ENCODE assay signal across 8 cellular contexts in the genomic region with DNA sequence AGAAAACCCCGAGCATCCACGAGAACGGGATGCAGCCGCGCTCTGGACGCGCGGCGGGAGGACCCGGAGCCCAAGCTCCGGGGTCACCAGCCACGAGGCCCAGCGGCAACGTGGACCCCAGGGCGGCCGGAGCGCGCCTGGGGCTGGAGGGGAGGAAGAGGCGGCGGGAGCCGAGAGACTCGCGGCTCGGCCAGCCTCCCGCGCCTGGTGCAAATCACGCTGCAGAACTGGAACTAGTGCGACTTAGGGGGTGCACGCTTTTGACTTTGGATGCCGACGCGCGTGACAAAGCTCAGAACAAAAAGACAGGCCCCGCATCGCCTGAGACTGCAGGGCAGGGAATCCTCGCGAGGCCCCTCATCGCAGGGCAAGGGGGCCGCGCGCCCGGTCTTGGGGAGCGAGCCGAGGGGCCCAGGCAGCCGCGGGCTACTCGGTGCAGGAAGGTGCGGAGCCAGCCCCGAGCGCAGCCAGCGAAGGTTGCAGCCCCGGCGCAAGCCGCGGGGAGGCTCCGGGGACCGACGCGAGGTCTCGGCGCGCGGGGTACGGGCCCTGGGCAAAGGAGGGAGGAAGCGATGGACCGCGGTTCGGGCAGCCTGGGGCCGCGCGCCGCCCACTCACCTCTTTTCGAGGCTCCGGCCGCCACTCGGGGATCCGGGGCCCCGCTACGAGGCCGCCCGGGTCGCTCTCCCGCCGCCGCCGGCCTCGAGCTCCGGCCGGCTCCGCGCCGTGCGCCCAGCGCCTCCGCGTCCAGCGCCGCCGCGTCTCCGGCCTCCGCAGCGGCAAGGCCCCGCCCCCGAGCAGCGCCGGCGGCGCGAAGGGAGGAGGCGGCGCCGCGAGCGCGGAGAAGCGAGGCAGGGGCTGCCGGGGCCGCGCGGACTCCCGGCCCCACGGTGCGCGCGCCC. TPM values are rescaled to one million over a fixed set of nuclear protein-coding genes. Genes with fewer than 3 reads are reported as not detected.
DNase-seq lines count a peak whose midpoint lies in the region; ATAC-seq and TF ChIP-seq lines count a peak whose summit lies in the region.

A gene with protein sequence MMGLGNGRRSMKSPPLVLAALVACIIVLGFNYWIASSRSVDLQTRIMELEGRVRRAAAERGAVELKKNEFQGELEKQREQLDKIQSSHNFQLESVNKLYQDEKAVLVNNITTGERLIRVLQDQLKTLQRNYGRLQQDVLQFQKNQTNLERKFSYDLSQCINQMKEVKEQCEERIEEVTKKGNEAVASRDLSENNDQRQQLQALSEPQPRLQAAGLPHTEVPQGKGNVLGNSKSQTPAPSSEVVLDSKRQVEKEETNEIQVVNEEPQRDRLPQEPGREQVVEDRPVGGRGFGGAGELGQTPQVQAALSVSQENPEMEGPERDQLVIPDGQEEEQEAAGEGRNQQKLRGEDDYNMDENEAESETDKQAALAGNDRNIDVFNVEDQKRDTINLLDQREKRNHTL (minus strand): TSS at position 766 of the 902 bp plus-strand sequence. CDS start 20,238 bp downstream, outside the sequence.

- no peak for TF ChIP-seq POLR2A in spleen (IDR thresholded peaks at IDR 0.05)

- H3K36me3 ChIP-seq in SJSA1 (no peaks in the 10 kb centered on the region), spleen (no peaks in the 10 kb centered on the region)

- TF ChIP-seq CTCF in GM10248 (IDR thresholded peaks at IDR 0.05; ENCODE audit: control extremely low read depth, extremely low read depth, low read depth, missing control alignments) (peak; percentile 11), spleen (IDR thresholded peaks at IDR 0.05 in 8 of 11, conservative IDR thresholded peaks at IDR 0.05 in 3 of 11) (no peak)

- DNase-seq in GM10248 (ENCODE audit: extremely low spot score), result peak; percentile 78
- DNase-seq in HUDEP-2 (lab: John Stamatoyannopoulos, UW; ENCODE audit: unreplicated experiment in 76 of 76), result peak in 39 of 76 experiments; percentile 6 to 65 (median 33)
- DNase-seq in SJSA1 (ENCODE audit: low read depth in 1 of 2, low spot score in 2 of 2), result peak; percentile 56 to 66
- DNase-seq in cerebellar cortex (ENCODE audit: low spot score), result peak; percentile 48
- DNase-seq in islet precursor cell, result peak; percentile 74
- DNase-seq in spleen, result peak; percentile 82
- no peak for DNase-seq in stimulated activated naive CD4-positive, alpha-beta T cell (lab: John Stamatoyannopoulos, UW)

- H3K27ac ChIP-seq in SJSA1 (peak within 1 kb of the TSS; percentile 35), spleen (peak within 1 kb of the TSS; percentile 6 to 89 (median 80))

- ATAC-seq in GM21526 (IDR thresholded peaks at IDR 0.05; ENCODE audit: low FRiP score, unreplicated experiment), result peak; percentile 77

- WGBS in spleen, 5 donors, result 1 to 3% (median 1%) methylated on average over 37 to 126 of the region's 126 CpGs

- CTCF ChIA-PET in GM10248 (lab: Yijun Ruan, JAX), result interaction anchor here (0.9 to 1.7 kb wide), 6 partner anchors 15 to 489 kb away, joined by 3 to 5 read pairs (median 3); no protein-coding TSS in a partner anchor

- intact Hi-C loops in spleen (cut with DNase I; ENCODE audit: low total_unique reads), result no loop called here

- no peaks in the 10 kb centered on the region for H3K27me3 ChIP-seq in SJSA1 (replicated peaks)
- peaks cover 0 to 53% (median 17%) of the 10 kb centered on the region in 7 donors for H3K27me3 ChIP-seq in spleen (replicated peaks in 1 of 7)

- H3K9me3 ChIP-seq in SJSA1 (replicated peaks), result 0 out of 2 replicates have a peak, but pooled peaks cover 4% of the 10 kb centered on the region
- no peaks in the 10 kb centered on the region for H3K9me3 ChIP-seq in spleen

- H3K4me3 ChIP-seq in SJSA1, result peak within 1 kb of the TSS; percentile 95
- H3K4me3 ChIP-seq in spleen, result peak within 1 kb of the TSS; percentile 42 to 91 (median 70)

- H3K4me1 ChIP-seq in SJSA1 (replicated peaks) (peaks cover 11% of the 10 kb centered on the region), spleen (peaks cover 3 to 31% (median 19%) of the 10 kb centered on the region in 6 donors)

- POLR2A ChIA-PET in GM10248 (lab: Yijun Ruan, JAX), result no interaction called here

RNA-seq across cellular contexts. Expression of the gene that starts here (rescaled TPM):
- 27.5 and 37.2 TPM in 2 replicates for total RNA-seq in SJSA1 (2014; rRNA removed; shearing (Covaris generic))
- 10 to 100 TPM; 44.5 to 76.3 (median 53.9) TPM for total RNA-seq in spleen
- 10 to 100 TPM in 1 of 3 donors, 1 to 10 TPM in 2; 4.8 to 17.9 (median 6.7) TPM for polyA plus RNA-seq in spleen

Comparison
In these comparisons a context has a peak if more than half of its experiments do, and no peak if none do; other contexts are left out.
1. DNase-seq: peak in GM10248 (single experiment), HUDEP-2 (39 of 76), SJSA1 (2 of 2), cerebellar cortex (single experiment), islet precursor cell (single experiment) and spleen (single experiment); none in stimulated activated naive CD4-positive, alpha-beta T cell (0 of 6).